ENCODE assay signal across 2 cellular contexts in genomic region chr1:60052634-60053033, GRCh38.
TF ChIP-seq lines count a peak whose summit lies in the region.

No MANE protein-coding gene starts in this region.

TF ChIP-seq in H1, 55 proteins besides CTCF, POLR2A, EP300 and RAD21:
- TF ChIP-seq SP4 (IDR thresholded peaks at IDR 0.05; ENCODE audit: low read length) (no peak), RNF2 (IDR thresholded peaks at IDR 0.05; ENCODE audit: borderline replicate concordance, low read depth, low read length, missing control alignments, poor library complexity, severe bottlenecking) (no peak), NRF1 (IDR thresholded peaks at IDR 0.05; ENCODE audit: low read depth, low read length) (no peak), SIX5 (IDR thresholded peaks at IDR 0.05; ENCODE audit: low read depth, low read length) (no peak), NANOG (IDR thresholded peaks at IDR 0.05; ENCODE audit: insufficient read depth, low read depth, low read length, poor library complexity, severe bottlenecking) (no peak)

TF ChIP-seq in HepG2, 621 proteins besides CTCF, POLR2A, EP300 and RAD21:
- TF ChIP-seq ZNF530 (CRISPR knock-in tag; IDR thresholded peaks at IDR 0.05; ENCODE audit: low read depth) (no peak), ZNF577 (CRISPR knock-in tag; IDR thresholded peaks at IDR 0.05; ENCODE audit: borderline replicate concordance, low read depth) (no peak), GFI1 (CRISPR knock-in tag; IDR thresholded peaks at IDR 0.05; ENCODE audit: borderline replicate concordance) (no peak), BHLHE40 (IDR thresholded peaks at IDR 0.05; ENCODE audit: low read length) (no peak)
TF ChIP-seq in HepG2: peak in this region for 0.
